24 cellular contexts compared by ENCODE assay signal in genomic region chr9:19397845-19398244, GRCh38.
"Had no signal": no experiment of that assay in that cellular context is flagged by ENCODE, and none has a peak within 500 bp of the region (broad histone marks: within the 10 kb centered on the region; RNA-seq: fewer than 3 reads in every experiment).

No MANE protein-coding gene starts in this region.

- ATAC-seq: activated T-helper 17 cell treated with anti-CD3 and anti-CD28 coated beads, Interleukin-2, amount 50 U/mL, for 72 hours; effector memory CD8-positive, alpha-beta T cell; esophagus mucosa; stimulated activated naive B cell treated with anti-CD40 and anti-IgM and Interleukin-4, amounts not matched to agents 10 μg/mL and 1 μg/mL and 100 μg/mL, for 72 hours; T-cell had no signal

- H3K9me3 ChIP-seq: adrenal gland, ascending aorta, sigmoid colon, testis, upper lobe of left lung had no signal

- H3K36me3 ChIP-seq: adrenal gland, ascending aorta, sigmoid colon, upper lobe of left lung had no signal

- H3K4me1 ChIP-seq: adrenal gland, ascending aorta, sigmoid colon, testis, upper lobe of left lung had no signal

- H3K27ac ChIP-seq: adrenal gland, ascending aorta, dorsolateral prefrontal cortex, sigmoid colon, testis, upper lobe of left lung had no signal

- DNase-seq: activated CD4-positive, alpha-beta T cell treated with anti-CD3 and anti-CD28 coated beads, Interleukin-2, amount 50 U/mL, for 4 hours; activated CD8-positive, alpha-beta memory T cell treated with anti-CD3 and anti-CD28 coated beads for 24 hours; activated CD8-positive, alpha-beta memory T cell treated with anti-CD3 and anti-CD28 coated beads, Interleukin-2, amount 50 U/mL, for 4 hours; activated T-cell treated with anti-CD3 and anti-CD28 coated beads, Interleukin-2, amount 50 U/mL, for 24 hours; adrenal gland; central memory CD4-positive, alpha-beta T cell; dorsolateral prefrontal cortex; effector memory CD8-positive, alpha-beta T cell; glutamatergic neuron; hippocampal formation; mesenchymal stem cell; naive B cell; nucleus accumbens; posterior cingulate gyrus; sigmoid colon; stimulated activated CD4-positive, alpha-beta T cell treated with anti-CD3 and anti-CD28 coated beads, Interleukin-2, amount 100 ng/mL, for 48 hours; stimulated activated CD8-positive, alpha-beta memory T cell treated with anti-CD3 and anti-CD28 coated beads, Interleukin-4, amount 100 ng/mL, for 48 hours; stimulated activated naive B cell treated with anti-CD40 and anti-IgM and Interleukin-4, amounts not matched to agents 10 μg/mL and 1 μg/mL and 100 μg/mL, for 72 hours; T-cell; testis; upper lobe of left lung had no signal

- H3K27me3 ChIP-seq: adrenal gland, ascending aorta, dorsolateral prefrontal cortex, sigmoid colon, testis, upper lobe of left lung had no signal

- H3K4me3 ChIP-seq: adrenal gland, ascending aorta, dorsolateral prefrontal cortex, sigmoid colon, testis, upper lobe of left lung had no signal
